Comparison of ENCODE assay signal across 9 cellular contexts in the genomic region with DNA sequence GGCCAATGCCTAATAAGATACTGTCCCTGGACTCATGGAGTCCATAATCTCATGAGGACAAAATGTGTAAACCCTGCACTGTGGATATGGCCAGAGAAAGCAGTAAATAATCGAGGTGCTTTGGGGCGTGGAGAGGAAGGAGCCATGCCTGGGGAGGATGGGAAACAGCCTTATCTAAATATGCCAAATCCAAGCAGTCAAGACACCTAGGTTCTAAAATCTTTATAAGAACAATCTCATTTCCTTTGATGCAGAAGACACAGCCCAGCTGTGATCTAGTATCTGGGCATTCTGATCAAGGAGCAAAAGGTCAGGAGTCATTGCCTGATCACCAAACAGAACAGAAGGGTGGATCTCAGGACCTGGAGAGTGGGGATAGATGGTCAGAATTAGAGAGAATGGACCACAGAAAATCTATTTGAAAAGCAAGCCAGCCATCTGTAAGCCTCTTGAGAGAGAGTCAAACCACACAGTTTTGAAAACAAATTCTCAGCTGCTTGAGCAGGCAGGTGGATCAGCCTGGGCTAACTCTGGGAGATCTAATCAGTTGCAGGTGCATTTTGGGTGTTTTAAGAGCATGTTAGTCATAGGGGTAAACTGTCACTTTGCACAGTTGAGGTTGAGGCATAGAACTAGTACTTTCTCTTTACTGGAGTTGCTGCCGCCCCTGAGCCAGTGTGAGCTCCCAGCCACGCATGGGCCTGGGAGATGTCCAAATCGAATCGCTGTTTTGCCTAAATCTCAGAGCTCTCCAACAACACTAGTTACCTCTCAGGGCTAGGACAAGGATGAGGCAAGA.
DNase-seq lines count a peak whose midpoint lies in the region; ATAC-seq lines count a peak whose summit lies in the region.
"Had no signal": no experiment of that assay in that cellular context is flagged by ENCODE, and none has a peak within 500 bp of the region (broad histone marks: within the 10 kb centered on the region; RNA-seq: fewer than 3 reads in every experiment).

No MANE protein-coding gene starts in this region.

- H3K27me3 ChIP-seq in ACC112 (ENCODE audit: insufficient read depth, low read length) = no peaks in the 10 kb centered on the region

- no peaks in the 10 kb centered on the region for H3K36me3 ChIP-seq in ACC112 (ENCODE audit: insufficient read depth, low read length)

- H3K36me3 Mint-ChIP-seq in T-helper 1 cell treated with Interleukin-12 subunit alpha and Interleukin-12 subunit beta and Interleukin-4 antibody, amounts not matched to agents 30 μg/mL and 1 μg/mL, for 36 hours (ENCODE audit: low read depth) = no peaks in the 10 kb centered on the region

- no peak overlapping the region for H3K4me3 ChIP-seq in ACC112 (ENCODE audit: low read depth, low read length)

- H3K4me1 Mint-ChIP-seq in T-helper 1 cell treated with Interleukin-12 subunit alpha and Interleukin-12 subunit beta and Interleukin-4 antibody, amounts not matched to agents 30 μg/mL and 1 μg/mL, for 36 hours (ENCODE audit: low read depth) = peaks cover 26% of the 10 kb centered on the region

- peaks cover 54% of the 10 kb centered on the region for H3K4me1 ChIP-seq in ACC112 (ENCODE audit: control insufficient read depth, insufficient read depth, low read length, unreplicated experiment)

- H3K79me2 ChIP-seq in ACC112 (ENCODE audit: control insufficient read depth, insufficient read depth, low read length, unreplicated experiment) = no peaks in the 10 kb centered on the region

- H3K9me3 Mint-ChIP-seq in T-helper 1 cell treated with Interleukin-12 subunit alpha and Interleukin-12 subunit beta and Interleukin-4 antibody, amounts not matched to agents 30 μg/mL and 1 μg/mL, for 36 hours = no peaks in the 10 kb centered on the region

- H3K27me3 Mint-ChIP-seq in T-helper 1 cell treated with Interleukin-12 subunit alpha and Interleukin-12 subunit beta and Interleukin-4 antibody, amounts not matched to agents 30 μg/mL and 1 μg/mL, for 36 hours (ENCODE audit: low read depth) = peaks cover 6% of the 10 kb centered on the region

- peak overlapping the region; percentile 85; the same call in 1 of the 2 replicates for H3K27ac ChIP-seq in ACC112 (ENCODE audit: low read depth, low read length)

- peak; percentile 91 for ATAC-seq in GM18868 (IDR thresholded peaks at IDR 0.05; ENCODE audit: unreplicated experiment)
- ATAC-seq in HG02885 (IDR thresholded peaks at IDR 0.05; ENCODE audit: poor library complexity, unreplicated experiment) = peak; percentile 85

- peak overlapping the region; percentile 22 for H3K4me3 Mint-ChIP-seq in T-helper 1 cell treated with Interleukin-12 subunit alpha and Interleukin-12 subunit beta and Interleukin-4 antibody, amounts not matched to agents 30 μg/mL and 1 μg/mL, for 36 hours

- DNase-seq in NCI-H69 (lab: John Stamatoyannopoulos, UW) (no peak), SHP77 treated with DMSO at 0.1 percent for 48 hours (lab: John Stamatoyannopoulos, UW) (no peak), NCI-H1092 (lab: John Stamatoyannopoulos, UW) (no peak), NCI-H128 (lab: John Stamatoyannopoulos, UW; ENCODE audit: unreplicated experiment) (no peak)
- DNase-seq: Karpas-422 had no signal

- peak overlapping the region; percentile 79 for H3K27ac Mint-ChIP-seq in T-helper 1 cell treated with Interleukin-12 subunit alpha and Interleukin-12 subunit beta and Interleukin-4 antibody, amounts not matched to agents 30 μg/mL and 1 μg/mL, for 36 hours

- H2AFZ ChIP-seq in ACC112 (ENCODE audit: low read length, unreplicated experiment) = no peak overlapping the region
